ENCODE assay signal across 9 cellular contexts in the genomic region with DNA sequence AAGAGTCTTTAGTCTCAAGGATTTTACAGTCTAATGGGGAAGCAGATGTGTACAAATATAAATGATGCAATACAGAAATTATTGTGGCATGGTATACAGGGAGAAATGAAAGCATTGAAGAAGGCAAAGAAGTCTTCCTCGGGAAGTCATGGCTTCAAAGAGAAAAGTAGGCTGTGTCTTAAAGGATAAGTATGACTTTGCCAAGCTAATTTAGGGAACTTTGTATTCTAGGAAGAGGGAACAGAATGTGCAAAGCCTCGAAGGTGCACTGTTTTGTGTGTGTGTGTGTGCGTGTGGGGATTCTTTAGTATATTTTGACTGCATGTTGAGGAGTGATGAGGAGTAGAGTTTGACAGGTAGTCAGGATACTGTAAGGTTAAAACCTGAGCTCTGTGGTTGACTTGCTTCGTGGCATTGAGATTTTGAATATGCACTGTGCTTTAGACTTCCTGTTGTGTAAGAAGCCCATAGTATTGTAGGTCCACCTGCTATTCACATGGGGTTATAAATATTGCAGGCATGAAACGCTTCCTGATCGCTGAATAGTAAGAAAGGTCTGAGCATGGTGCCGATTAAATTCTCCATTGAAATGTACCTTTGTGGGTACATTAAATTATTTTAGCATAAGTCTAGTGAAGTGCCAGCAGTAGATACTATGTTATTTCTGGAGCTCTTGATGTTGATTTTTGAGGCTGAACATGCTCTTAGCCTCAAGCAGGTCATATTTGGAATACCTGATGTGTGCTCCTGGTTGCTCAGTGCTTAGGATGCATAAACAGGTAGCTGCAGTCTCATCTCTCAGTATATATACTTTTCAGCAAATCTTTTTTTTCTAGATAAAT. TPM values are rescaled to one million over a fixed set of nuclear protein-coding genes. Genes with fewer than 3 reads are reported as not detected.
DNase-seq lines count a peak whose midpoint lies in the region; ATAC-seq and TF ChIP-seq lines count a peak whose summit lies in the region.
"Had no signal": no experiment of that assay in that cellular context is flagged by ENCODE, and none has a peak within 500 bp of the region (broad histone marks: within the 10 kb centered on the region; RNA-seq: fewer than 3 reads in every experiment).

No MANE protein-coding gene starts in this region.

- H2AFZ ChIP-seq in OCI-LY7 (ENCODE audit: low read length) = no peak overlapping the region

- no peaks in the 10 kb centered on the region for H3K9me3 ChIP-seq in A673 (ENCODE audit: low read depth, low read length, poor library complexity, severe bottlenecking)
- H3K9me3 ChIP-seq in OCI-LY7 (ENCODE audit: low read length) = no peaks in the 10 kb centered on the region

- H3K27me3 ChIP-seq in A673 (replicated peaks; ENCODE audit: insufficient read depth, low read depth, low read length, poor library complexity) (no peaks in the 10 kb centered on the region), foreskin keratinocyte (no peaks in the 10 kb centered on the region)

- TF ChIP-seq CTCF in A673 (conservative IDR thresholded peaks at IDR 0.05; ENCODE audit: low read depth, low read length) (no peak), OCI-LY7 (conservative IDR thresholded peaks at IDR 0.05; ENCODE audit: low read length) (no peak), foreskin keratinocyte (conservative IDR thresholded peaks at IDR 0.05) (no peak), nephron progenitor cell (IDR thresholded peaks at IDR 0.05) (no peak)

- H3K9me2 ChIP-seq in OCI-LY7 (ENCODE audit: insufficient read depth, low read length) = no peaks in the 10 kb centered on the region

- peak overlapping the region; percentile 84 for H3K4me2 ChIP-seq in OCI-LY7 (ENCODE audit: low read length)

- CTCF ChIA-PET in A673 (lab: Charles Lee) (no interaction called here), OCI-LY7 (lab: Charles Lee; ENCODE audit: unreplicated experiment) (interaction anchor here (1.0 to 1.2 kb wide), 2 partner anchors 9 to 18 kb away, joined by 3 read pairs; no protein-coding TSS in a partner anchor)

- peak; percentile 37 for ATAC-seq in GM18867 (IDR thresholded peaks at IDR 0.05; ENCODE audit: unreplicated experiment)
- ATAC-seq in foreskin keratinocyte = peak; percentile 35

- H3K79me2 ChIP-seq in OCI-LY7 (ENCODE audit: insufficient read depth, low read depth, low read length) = peaks cover 92% of the 10 kb centered on the region

- H3K27ac ChIP-seq in A673 (ENCODE audit: low read depth, low read length, poor library complexity, severe bottlenecking) (peak overlapping the region; percentile 93), OCI-LY7 (ENCODE audit: low read depth, low read length, poor library complexity, severe bottlenecking) (peak overlapping the region; percentile 97), foreskin keratinocyte (no peak overlapping the region)

- H3K27ac Mint-ChIP-seq in nephron progenitor cell = no peak overlapping the region

- H3K4me3 Mint-ChIP-seq in nephron progenitor cell = no peak overlapping the region

- BruUV-seq in A673 (replicated peaks; lab: Mats Ljungman, UMichigan) = no TSS peak
- TSS peak; percentile 92 for BruUV-seq in OCI-LY7 (replicated peaks; lab: Mats Ljungman, UMichigan)

- H3K4me1 ChIP-seq in A673 (ENCODE audit: insufficient read depth, low read length, poor library complexity, severe bottlenecking) (peaks cover 85% of the 10 kb centered on the region), OCI-LY7 (ENCODE audit: insufficient read depth, low read length, poor library complexity, severe bottlenecking) (peaks cover 99% of the 10 kb centered on the region), foreskin keratinocyte (peaks cover 13% of the 10 kb centered on the region)

- H3K36me3 Mint-ChIP-seq in nephron progenitor cell (ENCODE audit: low read depth) = no peaks in the 10 kb centered on the region

- peaks cover 36% of the 10 kb centered on the region for H3K4me1 Mint-ChIP-seq in nephron progenitor cell

- no peak overlapping the region for H3K4me3 ChIP-seq in A673 (ENCODE audit: low read depth, low read length, poor library complexity, severe bottlenecking)
- H3K4me3 ChIP-seq in OCI-LY7 (ENCODE audit: low read depth, low read length, poor library complexity, severe bottlenecking) = peak overlapping the region; percentile 66

- no peaks in the 10 kb centered on the region for H3K36me3 ChIP-seq in A673 (ENCODE audit: insufficient read depth, low read length, poor library complexity, severe bottlenecking)
- H3K36me3 ChIP-seq in OCI-LY7 (ENCODE audit: insufficient read depth, low read length) = peaks cover 41% of the 10 kb centered on the region

- DNase-seq in A673 (ENCODE audit: low spot score) (no peak), OCI-LY7 (ENCODE audit: low spot score) (peak; percentile 88), foreskin keratinocyte (no peak), SKM-1 (lab: John Stamatoyannopoulos, UW; ENCODE audit: unreplicated experiment) (no peak), iPS-NIHi7 (ENCODE audit: extremely low spot score) (no peak), nephron progenitor cell (no peak), 8988T (no peak)
- DNase-seq: T-helper 9 cell had no signal

- POLR2A ChIA-PET in A673 (lab: Charles Lee; ENCODE audit: low non-redundant PET) (no interaction called here), OCI-LY7 (lab: Charles Lee) (interaction anchor here (0.6 to 8.5 kb wide), 9 partner anchors 8 to 69 kb away, joined by 3 to 89 read pairs (median 5); a partner anchor contains a TSS)

- no peaks in the 10 kb centered on the region for H3K27me3 Mint-ChIP-seq in nephron progenitor cell (ENCODE audit: low read depth, poor library complexity)

- no peaks in the 10 kb centered on the region for H3K9me3 Mint-ChIP-seq in nephron progenitor cell

- no peaks in the 10 kb centered on the region for H4K20me1 ChIP-seq in OCI-LY7 (ENCODE audit: insufficient read depth, low read length)

- intact Hi-C loops in A673 (cut with micrococcal nuclease; ENCODE audit: unreplicated experiment) = no loop called here
- intact Hi-C loops in OCI-LY7 (cut with micrococcal nuclease; ENCODE audit: unreplicated experiment) = loop anchor here (1.0 to 10.0 kb wide), 2 partner anchors 23 to 313 kb away; a partner anchor contains a TSS

RNA-seq across cellular contexts. Expression of a gene that starts 8.0 kb away (rescaled TPM):
- total RNA-seq in A673 (2021) = 52.0 and 58.5 TPM in 2 replicates
- total RNA-seq in OCI-LY7 (2014; rRNA removed; shearing (Covaris generic)) = 50.3 and 60.5 TPM in 2 replicates
- 105 and 118 TPM in 2 replicates for total RNA-seq in OCI-LY7 (2022)
- 20.4 and 20.9 TPM in 2 replicates for total RNA-seq in foreskin keratinocyte
- polyA plus RNA-seq in foreskin keratinocyte = 15.8 and 18.5 TPM in 2 replicates
